In the genomic region with DNA sequence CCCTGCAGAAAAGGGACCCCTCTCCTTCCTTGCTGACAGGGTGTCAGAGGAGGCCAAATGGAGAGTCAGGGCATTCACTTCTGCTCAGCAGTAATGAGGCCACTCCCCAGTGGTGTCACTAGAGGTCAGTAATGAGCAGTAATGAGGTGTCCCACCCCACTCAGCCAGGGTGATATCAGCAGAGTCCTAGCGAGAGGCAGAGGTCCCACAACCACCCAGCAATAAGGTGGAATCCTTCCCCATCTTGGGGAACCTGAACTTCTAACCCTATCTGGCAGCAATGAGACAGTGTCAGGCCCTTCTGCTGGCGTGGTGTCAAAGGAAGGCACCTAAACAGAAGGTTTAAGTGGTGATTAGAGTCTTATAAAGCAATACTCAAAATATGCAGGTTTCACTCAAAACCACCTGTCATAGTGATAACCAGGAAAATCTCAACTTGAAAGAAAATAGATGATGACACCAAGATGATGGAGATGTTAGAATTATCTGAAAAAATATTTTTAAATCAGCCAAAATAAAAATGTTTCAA, we compare ENCODE assay signal across 8 cellular contexts. TPM values are rescaled to one million over a fixed set of nuclear protein-coding genes. Genes with fewer than 3 reads are reported as not detected.
DNase-seq lines count a peak whose midpoint lies in the region; ATAC-seq and TF ChIP-seq lines count a peak whose summit lies in the region.

No MANE protein-coding gene starts in this region.

- no peaks in the 10 kb centered on the region for H3K4me1 ChIP-seq in vagina

- no peaks in the 10 kb centered on the region for H3K27me3 ChIP-seq in vagina

- no peak overlapping the region for H3K27ac ChIP-seq in vagina

- ATAC-seq in GM21825 (IDR thresholded peaks at IDR 0.05; ENCODE audit: unreplicated experiment), result peak; percentile 95

- no peak for TF ChIP-seq POLR2A in vagina (IDR thresholded peaks at IDR 0.05)

- H3K4me3 ChIP-seq in vagina, result no peak overlapping the region

- H3K9me3 ChIP-seq in vagina, result peaks cover 3% of the 10 kb centered on the region

- intact Hi-C loops in vagina (cut with DNase I), result no loop called here

- H3K36me3 ChIP-seq in vagina, result no peaks in the 10 kb centered on the region

- TF ChIP-seq CTCF in vagina (IDR thresholded peaks at IDR 0.05), result peak; percentile 16 to 44 (median 33)

- DNase-seq in SHP77 (lab: John Stamatoyannopoulos, UW), result peak; percentile 21 to 33
- DNase-seq in SHP77 treated with DMSO at 0.1 percent for 48 hours (lab: John Stamatoyannopoulos, UW), result no peak
- DNase-seq in HuH-7.5 (ENCODE audit: low spot score), result peak; percentile 67
- peak; percentile 35 for DNase-seq in T-helper 22 cell (ENCODE audit: low read depth)
- DNase-seq in cerebellar cortex (ENCODE audit: low spot score), result peak; percentile 58
- peak; percentile 63 to 73 for DNase-seq in lung microvascular endothelial cell (ENCODE audit: low read depth in 2 of 2)
- DNase-seq in vagina (ENCODE audit: extremely low spot score in 2 of 2), result no peak

RNA-seq across cellular contexts. Expression of a gene that starts 12.9 kb away (rescaled TPM):
- not detected in 2 replicates for total RNA-seq in lung microvascular endothelial cell
- 0.25 TPM for total RNA-seq in vagina

Comparison
In these comparisons a context has a peak if more than half of its experiments do, and no peak if none do; other contexts are left out.
1. DNase-seq: peak in SHP77 (2 of 2), HuH-7.5 (single experiment), T-helper 22 cell (single experiment), cerebellar cortex (single experiment) and lung microvascular endothelial cell (2 of 2); none in SHP77 treated with DMSO at 0.1 percent for 48 hours (single experiment) and vagina (0 of 2).